2 cellular contexts compared by ENCODE assay signal in genomic region chr1:145114560-145115057, GRCh38. TPM values are rescaled to one million over a fixed set of nuclear protein-coding genes. Genes with fewer than 3 reads are reported as not detected.
"Had no signal": no experiment of that assay in that cellular context is flagged by ENCODE, and none has a peak within 500 bp of the region (broad histone marks: within the 10 kb centered on the region; RNA-seq: fewer than 3 reads in every experiment).

No MANE protein-coding gene starts in this region.

RNA-seq across cellular contexts. Expression of gene FAM72D, which starts 18.8 kb away (rescaled TPM):
- total RNA-seq: thoracic aorta, transverse colon had no signal
